11 cellular contexts compared by ENCODE assay signal in the genomic region with DNA sequence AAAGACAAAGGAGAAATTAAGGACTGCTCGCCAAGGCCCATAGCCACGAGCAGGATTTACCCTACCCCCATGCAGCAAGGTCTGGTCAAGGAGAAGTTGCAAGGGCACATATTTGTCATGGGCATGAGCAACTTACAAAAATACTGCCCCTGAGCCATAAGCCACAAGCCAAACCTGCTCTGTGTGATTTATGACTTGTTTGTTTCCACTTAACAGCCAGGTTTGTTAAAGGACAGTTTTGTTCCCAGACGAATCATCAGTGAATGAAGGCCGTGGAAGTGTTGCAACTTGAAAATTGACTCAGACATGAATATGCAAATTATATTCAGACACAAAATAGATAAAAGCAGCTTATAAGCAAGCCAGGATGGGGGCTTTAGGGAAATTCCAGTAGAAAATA. TPM values are rescaled to one million over a fixed set of nuclear protein-coding genes. Genes with fewer than 3 reads are reported as not detected.
DNase-seq lines count a peak whose midpoint lies in the region; ATAC-seq and TF ChIP-seq lines count a peak whose summit lies in the region.
"Had no signal": no experiment of that assay in that cellular context is flagged by ENCODE, and none has a peak within 500 bp of the region (broad histone marks: within the 10 kb centered on the region; RNA-seq: fewer than 3 reads in every experiment).

No MANE protein-coding gene starts in this region.

- H3K36me3 Mint-ChIP-seq in nephron (ENCODE audit: low read depth) = no peaks in the 10 kb centered on the region

- H3K27ac ChIP-seq in ovary = no peak overlapping the region

- no peak for TF ChIP-seq EP300 in ovary (IDR thresholded peaks at IDR 0.05)

- no peak overlapping the region for H3K4me3 ChIP-seq in ovary

- no peak overlapping the region for H3K4me3 Mint-ChIP-seq in nephron
- H3K4me3 Mint-ChIP-seq: stimulated activated effector memory CD8-positive, alpha-beta T cell treated with anti-CD3 and anti-CD28 coated beads, Interleukin-12 subunit alpha, Interleukin-12 subunit beta, amount 100 ng/mL, for 72 hours had no signal

- H3K4me1 Mint-ChIP-seq in nephron = peaks cover 42% of the 10 kb centered on the region
- H3K4me1 Mint-ChIP-seq: stimulated activated effector memory CD8-positive, alpha-beta T cell treated with anti-CD3 and anti-CD28 coated beads, Interleukin-12 subunit alpha, Interleukin-12 subunit beta, amount 100 ng/mL, for 72 hours had no signal

- TF ChIP-seq CTCF in nephron (IDR thresholded peaks at IDR 0.05; ENCODE audit: unreplicated experiment in 3 of 3) (no peak), ovary (IDR thresholded peaks at IDR 0.05) (no peak)

- no peaks in the 10 kb centered on the region for H3K36me3 ChIP-seq in ovary

- no peak for TF ChIP-seq POLR2A in ovary (IDR thresholded peaks at IDR 0.05)

- intact Hi-C loops in ovary (cut with DNase I) = no loop called here

- 48 to 53% (median 50%) methylated on average over 4 of the region's 4 CpGs for WGBS in ovary, 3 donors

- in situ Hi-C loops in T47D (cut with HindIII; ENCODE audit: low pct_unique_long_range_greater_than_20kb, low sequenced_read_pairs) = no loop called here

- H3K9me3 ChIP-seq in ovary = no peaks in the 10 kb centered on the region

- no peaks in the 10 kb centered on the region for H3K27me3 Mint-ChIP-seq in nephron (ENCODE audit: low read depth)

- no peaks in the 10 kb centered on the region for H3K4me1 ChIP-seq in ovary (ENCODE audit: insufficient read depth)

- H3K9me3 Mint-ChIP-seq in nephron = no peaks in the 10 kb centered on the region
- H3K9me3 Mint-ChIP-seq: stimulated activated effector memory CD8-positive, alpha-beta T cell treated with anti-CD3 and anti-CD28 coated beads, Interleukin-12 subunit alpha, Interleukin-12 subunit beta, amount 100 ng/mL, for 72 hours had no signal

- peak; percentile 19 for DNase-seq in NCI-H2029 (lab: John Stamatoyannopoulos, UW)
- no peak for DNase-seq in NCI-H2029 treated with DMSO at 0.1 percent for 48 hours (lab: John Stamatoyannopoulos, UW)
- DNase-seq in LoVo (ENCODE audit: low spot score) = peak; percentile 17
- peak; percentile 35 to 94 for DNase-seq in T47D (ENCODE audit: low read depth in 1 of 2, low spot score in 1 of 2)
- no peak for DNase-seq in ovary
- no peak for DNase-seq in GDM1 (lab: John Stamatoyannopoulos, UW)
- DNase-seq: ACHN, mesendoderm had no signal

- peak overlapping the region in 2 of 3 experiments; percentile 32 to 36 for H3K27ac Mint-ChIP-seq in nephron
- H3K27ac Mint-ChIP-seq: stimulated activated effector memory CD8-positive, alpha-beta T cell treated with anti-CD3 and anti-CD28 coated beads, Interleukin-12 subunit alpha, Interleukin-12 subunit beta, amount 100 ng/mL, for 72 hours had no signal

- no peaks in the 10 kb centered on the region for H3K27me3 ChIP-seq in ovary

- no peak for ATAC-seq in HG03571 (IDR thresholded peaks at IDR 0.05; ENCODE audit: unreplicated experiment)
- ATAC-seq: stimulated activated effector memory CD8-positive, alpha-beta T cell treated with anti-CD3 and anti-CD28 coated beads, Interleukin-12 subunit alpha, Interleukin-12 subunit beta, amount 100 ng/mL, for 72 hours had no signal

RNA-seq across cellular contexts. Expression of a gene that starts 31.3 kb away (rescaled TPM):
- total RNA-seq in ovary = 10 to 100 TPM in 1 of 7 donors, 1 to 10 TPM in 5, under 1 TPM in 1; 0.76 to 12.2 (median 1.6) TPM
- polyA plus RNA-seq in ovary = under 1 TPM; 0.62 to 0.80 TPM

RNA-seq across cellular contexts. Expression of a gene that starts 54.6 kb away (rescaled TPM):
- total RNA-seq in ovary = 10 to 100 TPM; 20.5 to 46.8 (median 34.1) TPM
- polyA plus RNA-seq in ovary = 10 to 100 TPM; 11.9 to 30.5 TPM

Comparison
In these comparisons a context has a peak if more than half of its experiments do, and no peak if none do; other contexts are left out.
1. DNase-seq: peak in NCI-H2029 (single experiment), LoVo (single experiment) and T47D (2 of 2); none in NCI-H2029 treated with DMSO at 0.1 percent for 48 hours (single experiment), ovary (0 of 5) and GDM1 (single experiment).